In the genomic region with DNA sequence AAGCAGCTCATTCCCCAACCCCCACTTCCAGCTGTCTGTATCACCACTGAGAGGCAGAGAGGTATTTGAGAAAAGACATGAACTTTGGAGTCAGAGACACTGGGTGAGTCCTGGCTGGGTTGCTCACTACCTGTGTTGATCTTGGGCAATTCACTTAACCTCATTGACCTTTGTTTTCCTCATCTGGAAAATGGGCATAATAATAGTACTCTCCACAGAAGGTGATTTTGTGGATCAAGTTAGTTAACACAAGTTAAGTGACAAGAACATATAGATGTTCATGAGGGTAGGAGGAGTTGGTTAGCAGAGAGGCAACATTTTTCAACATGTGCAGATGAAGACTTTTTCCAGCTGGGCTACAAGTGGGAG, we compare ENCODE assay signal across 17 cellular contexts. TPM values are rescaled to one million over a fixed set of nuclear protein-coding genes. Genes with fewer than 3 reads are reported as not detected.
DNase-seq lines count a peak whose midpoint lies in the region; ATAC-seq, FAIRE-seq and TF ChIP-seq lines count a peak whose summit lies in the region.
"Had no signal": no experiment of that assay in that cellular context is flagged by ENCODE, and none has a peak within 500 bp of the region (broad histone marks: within the 10 kb centered on the region; RNA-seq: fewer than 3 reads in every experiment).

No MANE protein-coding gene starts in this region.

- ATAC-seq in HepG2 (no peak), right lobe of liver (no peak), WTC11 (no peak)
- ATAC-seq in stimulated activated memory B cell treated with anti-CD40 and anti-IgM and Interleukin-4, amounts not matched to agents 10 μg/mL and 1 μg/mL and 100 μg/mL, for 72 hours, result no peak

- 0 out of 2 replicates have a peak overlapping the region, but pooled peaks have one; percentile 43 for H3K27ac Mint-ChIP-seq in WTC11
- H3K27ac Mint-ChIP-seq in glutamatergic neuron (ENCODE audit: unreplicated experiment), result peak overlapping the region; percentile 95
- peak overlapping the region; percentile 51 for H3K27ac Mint-ChIP-seq in stimulated activated memory B cell treated with anti-CD40 and anti-IgM and Interleukin-4, amounts not matched to agents 10 μg/mL and 1 μg/mL and 100 μg/mL, for 72 hours

- TF ChIP-seq CTCF in HepG2 (CRISPR knock-in tag; IDR thresholded peaks at IDR 0.05) (no peak), right lobe of liver (IDR thresholded peaks at IDR 0.05) (no peak), WTC11 (IDR thresholded peaks at IDR 0.05) (no peak), glutamatergic neuron (IDR thresholded peaks at IDR 0.05; ENCODE audit: partially characterized antibody, unreplicated experiment) (no peak), PC-9 (conservative IDR thresholded peaks at IDR 0.05) (no peak), MM.1S (IDR thresholded peaks at IDR 0.05; ENCODE audit: low read length) (no peak)

- H3K9me3 Mint-ChIP-seq in WTC11, result no peaks in the 10 kb centered on the region
- H3K9me3 Mint-ChIP-seq in glutamatergic neuron (ENCODE audit: unreplicated experiment), result peaks cover 14% of the 10 kb centered on the region
- no peaks in the 10 kb centered on the region for H3K9me3 Mint-ChIP-seq in stimulated activated memory B cell treated with anti-CD40 and anti-IgM and Interleukin-4, amounts not matched to agents 10 μg/mL and 1 μg/mL and 100 μg/mL, for 72 hours

- H4K20me1 ChIP-seq in HepG2 (ENCODE audit: insufficient read depth, low read length) (no peaks in the 10 kb centered on the region), PC-9 (ENCODE audit: insufficient read depth) (no peaks in the 10 kb centered on the region), MM.1S (ENCODE audit: insufficient read depth, low read length) (no peaks in the 10 kb centered on the region)

- CTCF ChIA-PET in HepG2 (lab: Yijun Ruan, JAX; ENCODE audit: low intra/inter-chr PET ratio, low total read pairs), result no interaction called here
- CTCF ChIA-PET in WTC11 (lab: Charles Lee), result interaction anchor here (0.6 to 4.2 kb wide), 6 partner anchors 19 to 1999 kb away, joined by 3 to 38 read pairs (median 5); no protein-coding TSS in a partner anchor
- CTCF ChIA-PET in PC-9 (lab: Charles Lee), result no interaction called here

- no peak for TF ChIP-seq POLR2A in HepG2 (IDR thresholded peaks at IDR 0.05; ENCODE audit: insufficient read depth in 1 of 2, low read depth in 2 of 2, low read length in 2 of 2)
- TF ChIP-seq POLR2A in right lobe of liver (IDR thresholded peaks at IDR 0.05), result no peak

- H3K27me3 ChIP-seq in HepG2 (ENCODE audit: control insufficient read depth in 1 of 2, insufficient read depth in 2 of 2, low read length in 2 of 2) (peaks cover 8 to 28% of the 10 kb centered on the region in 2 experiments; a peak in 4 of 5 replicates), right lobe of liver (no peaks in the 10 kb centered on the region), PC-9 (ENCODE audit: insufficient read depth, low read depth) (no peaks in the 10 kb centered on the region), MM.1S (replicated peaks; ENCODE audit: insufficient read depth, low read length) (peaks cover 12% of the 10 kb centered on the region; the same call in 1 of the 2 replicates)
- H3K27me3 ChIP-seq: BLaER1 had no signal

- intact Hi-C loops in HepG2 (cut with micrococcal nuclease; ENCODE audit: unreplicated experiment), result no loop called here
- intact Hi-C loops in right lobe of liver (cut with DNase I), result no loop called here
- intact Hi-C loops in PC-9 (cut with micrococcal nuclease; ENCODE audit: unreplicated experiment), result no loop called here

- no peak overlapping the region for H3K4me3 Mint-ChIP-seq in WTC11
- peak overlapping the region; percentile 58 for H3K4me3 Mint-ChIP-seq in glutamatergic neuron (ENCODE audit: unreplicated experiment)
- H3K4me3 Mint-ChIP-seq in stimulated activated memory B cell treated with anti-CD40 and anti-IgM and Interleukin-4, amounts not matched to agents 10 μg/mL and 1 μg/mL and 100 μg/mL, for 72 hours, result no peak overlapping the region
- H3K4me3 Mint-ChIP-seq: CD8-positive, alpha-beta memory T cell had no signal

- BruUV-seq in HepG2 (replicated peaks; lab: Mats Ljungman, UMichigan) (no TSS peak), PC-9 (replicated peaks; lab: Mats Ljungman, UMichigan) (no TSS peak)

- H3K36me3 Mint-ChIP-seq in WTC11 (no peaks in the 10 kb centered on the region), glutamatergic neuron (ENCODE audit: unreplicated experiment) (no peaks in the 10 kb centered on the region)
- H3K36me3 Mint-ChIP-seq in stimulated activated memory B cell treated with anti-CD40 and anti-IgM and Interleukin-4, amounts not matched to agents 10 μg/mL and 1 μg/mL and 100 μg/mL, for 72 hours, result peaks cover 9% of the 10 kb centered on the region

- H3F3A ChIP-seq in PC-9 (ENCODE audit: insufficient read depth, low read depth) (peaks cover 17% of the 10 kb centered on the region), MM.1S (ENCODE audit: insufficient read depth, low read length) (no peaks in the 10 kb centered on the region)

- POLR2A ChIA-PET in HepG2 (lab: Yijun Ruan, JAX), result no interaction called here
- POLR2A ChIA-PET in WTC11 (lab: Charles Lee), result no interaction called here
- POLR2A ChIA-PET in PC-9 (lab: Charles Lee; ENCODE audit: unreplicated experiment), result no interaction called here

- H3K27ac ChIP-seq in HepG2 (ENCODE audit: extremely low read length, insufficient read depth, low read length), result no peak overlapping the region
- H3K27ac ChIP-seq in right lobe of liver, result no peak overlapping the region
- H3K27ac ChIP-seq in PC-9, result no peak overlapping the region
- no peak overlapping the region for H3K27ac ChIP-seq in MM.1S (ENCODE audit: low read length)
- H3K27ac ChIP-seq: GM23248 had no signal

- H3K4me2 ChIP-seq in HepG2 (ENCODE audit: low read depth, low read length), result no peak overlapping the region
- no peak overlapping the region for H3K4me2 ChIP-seq in PC-9
- no peak overlapping the region for H3K4me2 ChIP-seq in MM.1S (ENCODE audit: low read depth, low read length)

- peaks cover 72% of the 10 kb centered on the region for H3K4me1 Mint-ChIP-seq in WTC11
- peaks cover 39% of the 10 kb centered on the region for H3K4me1 Mint-ChIP-seq in glutamatergic neuron (ENCODE audit: low read depth, unreplicated experiment)
- peaks cover 26% of the 10 kb centered on the region for H3K4me1 Mint-ChIP-seq in stimulated activated memory B cell treated with anti-CD40 and anti-IgM and Interleukin-4, amounts not matched to agents 10 μg/mL and 1 μg/mL and 100 μg/mL, for 72 hours

- H3K9me2 ChIP-seq in PC-9 (ENCODE audit: insufficient read depth), result no peaks in the 10 kb centered on the region
- H3K9me2 ChIP-seq in MM.1S (replicated peaks; ENCODE audit: insufficient read depth, low read length), result no peaks in the 10 kb centered on the region

- H3K79me2 ChIP-seq in HepG2 (ENCODE audit: insufficient read depth, low read length) (no peaks in the 10 kb centered on the region), PC-9 (ENCODE audit: low read depth) (no peaks in the 10 kb centered on the region), MM.1S (ENCODE audit: low read length) (no peaks in the 10 kb centered on the region)

- peaks cover 5% of the 10 kb centered on the region; the same call in 1 of the 2 replicates for H3K4me1 ChIP-seq in HepG2 (ENCODE audit: insufficient read depth, low read length)
- H3K4me1 ChIP-seq in right lobe of liver, result peaks cover 0 to 4% (median 0%) of the 10 kb centered on the region in 4 donors
- H3K4me1 ChIP-seq in PC-9 (replicated peaks; ENCODE audit: insufficient read depth), result no peaks in the 10 kb centered on the region
- H3K4me1 ChIP-seq in MM.1S (ENCODE audit: low read length), result peaks cover 13% of the 10 kb centered on the region
- H3K4me1 ChIP-seq: Caco-2 had no signal

- H3K4me3 ChIP-seq in HepG2 (replicated peaks in 1 of 3; ENCODE audit: insufficient read depth in 1 of 3, low read depth in 2 of 3, low read length in 3 of 3) (no peak overlapping the region), right lobe of liver (no peak overlapping the region), PC-9 (no peak overlapping the region), MM.1S (ENCODE audit: low read length) (no peak overlapping the region)
- H3K4me3 ChIP-seq: BLaER1, GM23248 had no signal

- TF ChIP-seq RAD21 in HepG2 (CRISPR knock-in tag; IDR thresholded peaks at IDR 0.05), result no peak

- H3K9ac ChIP-seq in HepG2 (ENCODE audit: insufficient read depth, low read depth, low read length) (no peak overlapping the region), MM.1S (ENCODE audit: low read length) (no peak overlapping the region)
- H3K9ac ChIP-seq: BLaER1, GM23248 had no signal

- H3K9me3 ChIP-seq in HepG2 (ENCODE audit: low read length), result no peaks in the 10 kb centered on the region
- H3K9me3 ChIP-seq in right lobe of liver, result no peaks in the 10 kb centered on the region
- no peaks in the 10 kb centered on the region for H3K9me3 ChIP-seq in PC-9 (ENCODE audit: insufficient read depth, low read depth)
- no peaks in the 10 kb centered on the region for H3K9me3 ChIP-seq in MM.1S (replicated peaks; ENCODE audit: insufficient read depth, low read length)
- H3K9me3 ChIP-seq: BLaER1, Caco-2 had no signal

- in situ Hi-C loops in HepG2 (cut with HindIII; ENCODE audit: extremely low pct_ligation_motif_present, low pct_unique_long_range_greater_than_20kb), result no loop called here

- no peaks in the 10 kb centered on the region for H3K36me3 ChIP-seq in HepG2 (replicated peaks in 1 of 2; ENCODE audit: control insufficient read depth in 1 of 2, insufficient read depth in 2 of 2, low read length in 2 of 2)
- peaks cover 0 to 4% (median 0%) of the 10 kb centered on the region in 4 donors for H3K36me3 ChIP-seq in right lobe of liver
- 0 out of 2 replicates have a peak, but pooled peaks cover 2% of the 10 kb centered on the region for H3K36me3 ChIP-seq in PC-9 (ENCODE audit: low read depth)
- H3K36me3 ChIP-seq in MM.1S (replicated peaks; ENCODE audit: insufficient read depth, low read length), result no peaks in the 10 kb centered on the region
- H3K36me3 ChIP-seq: BLaER1 had no signal

- no peak for FAIRE-seq in HepG2 (lab: Jason Lieb, UNC)
- FAIRE-seq: GM18507 had no signal

- DNase-seq in HepG2 (ENCODE audit: low spot score) (no peak), right lobe of liver (no peak), WTC11 (ENCODE audit: low spot score) (no peak), glutamatergic neuron (no peak), PC-9 (no peak), MM.1S (no peak), HT-29 (ENCODE audit: low spot score) (no peak)
- DNase-seq: AML-193; CD8-positive, alpha-beta memory T cell; GM23248; H7; KBM-7 had no signal

- H2AFZ ChIP-seq in HepG2 (ENCODE audit: low read length) (no peak overlapping the region), PC-9 (no peak overlapping the region), MM.1S (ENCODE audit: low read length) (no peak overlapping the region)
- H2AFZ ChIP-seq: GM23248 had no signal

- no peak for TF ChIP-seq EP300 in HepG2 (IDR thresholded peaks at IDR 0.05; ENCODE audit: low read depth in 2 of 2, low read length in 2 of 2)
- no peak for TF ChIP-seq EP300 in HepG2 (CRISPR knock-in tag; IDR thresholded peaks at IDR 0.05; ENCODE audit: borderline replicate concordance)

- H3K27me3 Mint-ChIP-seq in WTC11 (ENCODE audit: low read depth) (peaks cover 8% of the 10 kb centered on the region), glutamatergic neuron (ENCODE audit: unreplicated experiment) (peaks cover 23% of the 10 kb centered on the region)
- peaks cover 16% of the 10 kb centered on the region for H3K27me3 Mint-ChIP-seq in stimulated activated memory B cell treated with anti-CD40 and anti-IgM and Interleukin-4, amounts not matched to agents 10 μg/mL and 1 μg/mL and 100 μg/mL, for 72 hours

RNA-seq across cellular contexts. Expression of a gene that starts 17.1 kb away (rescaled TPM):
- total RNA-seq in HepG2 (2016; rRNA removed; fragmentation: Illumina TruSeq; extraction: Trizol) (not detected in 2 replicates), right lobe of liver (not detected), WTC11 (2021) (0.13 to 0.30 TPM (median 0.25 TPM) in 3 replicates), glutamatergic neuron (ENCODE audit: unreplicated experiment) (not detected), PC-9 (2021) (not detected in 2 replicates)
- total RNA-seq in HepG2 (2016; cell fraction: cytosol; rRNA removed; fragmentation: Illumina TruSeq; extraction: Trizol; ENCODE audit: low read depth), result not detected in 2 replicates
- total RNA-seq in HepG2 (2016; cell fraction: insoluble cytoplasmic fraction; rRNA removed; fragmentation: Illumina TruSeq; extraction: Trizol), result not detected in 2 replicates
- not detected in 2 replicates for total RNA-seq in HepG2 (2016; cell fraction: membrane; rRNA removed; fragmentation: Illumina TruSeq; extraction: Trizol)
- not detected in 2 replicates for total RNA-seq in HepG2 (2016; cell fraction: nucleus; rRNA removed; fragmentation: Illumina TruSeq; extraction: Trizol)
- not detected in 2 replicates for polyA plus RNA-seq in HepG2 (2011; rRNA removed)
- not detected in 2 replicates for polyA plus RNA-seq in HepG2 (2011; cell fraction: cytosol; rRNA removed)
- polyA plus RNA-seq in HepG2 (2011; cell fraction: nucleus; rRNA removed), result not detected in 2 replicates
- not detected in 2 replicates for polyA plus RNA-seq in HepG2 (2012)
- not detected in 2 replicates for polyA plus RNA-seq in HepG2 (2016; cell fraction: cytosol; fragmentation: Illumina TruSeq; extraction: Trizol; ENCODE audit: low read depth)
- not detected in 2 replicates for polyA plus RNA-seq in HepG2 (2016; cell fraction: insoluble cytoplasmic fraction; fragmentation: Illumina TruSeq; extraction: Trizol; ENCODE audit: low read depth)
- polyA plus RNA-seq in HepG2 (2016; cell fraction: membrane; fragmentation: Illumina TruSeq; extraction: Trizol; ENCODE audit: low read depth), result not detected in 2 replicates
- polyA plus RNA-seq in HepG2 (2016; cell fraction: nucleus; fragmentation: Illumina TruSeq; extraction: Trizol; ENCODE audit: insufficient read depth, low read depth), result not detected in 2 replicates
- polyA minus RNA-seq in HepG2 (2011; rRNA and poly(A)+ RNA removed; ENCODE audit: low replicate concordance), result not detected in 2 replicates
- polyA minus RNA-seq in HepG2 (2011; cell fraction: cytosol; rRNA and poly(A)+ RNA removed), result not detected in 2 replicates
- polyA minus RNA-seq in HepG2 (2011; cell fraction: nucleus; rRNA and poly(A)+ RNA removed), result not detected in 2 replicates
- not detected in 2 replicates for total RNA-seq in HT-29 (2014; rRNA removed; shearing (Covaris generic))
- total RNA-seq: Caco-2; CD8-positive, alpha-beta memory T cell; Daoy; GM23248 had no signal
- polyA plus RNA-seq: CD8-positive, alpha-beta memory T cell; GM23248 had no signal

RNA-seq across cellular contexts. Expression of a gene that starts 21.5 kb away (rescaled TPM):
- total RNA-seq in HepG2 (2016; rRNA removed; fragmentation: Illumina TruSeq; extraction: Trizol), result 5.8 and 8.5 TPM in 2 replicates
- 0.81 and 1.4 TPM in 2 replicates for total RNA-seq in HepG2 (2016; cell fraction: cytosol; rRNA removed; fragmentation: Illumina TruSeq; extraction: Trizol; ENCODE audit: low read depth)
- total RNA-seq in HepG2 (2016; cell fraction: insoluble cytoplasmic fraction; rRNA removed; fragmentation: Illumina TruSeq; extraction: Trizol), result 5.7 and 7.6 TPM in 2 replicates
- 4.0 and 4.1 TPM in 2 replicates for total RNA-seq in HepG2 (2016; cell fraction: membrane; rRNA removed; fragmentation: Illumina TruSeq; extraction: Trizol)
- total RNA-seq in HepG2 (2016; cell fraction: nucleus; rRNA removed; fragmentation: Illumina TruSeq; extraction: Trizol), result 8.1 and 8.4 TPM in 2 replicates
- polyA plus RNA-seq in HepG2 (2011; rRNA removed), result 4.2 and 4.6 TPM in 2 replicates
- polyA plus RNA-seq in HepG2 (2011; cell fraction: cytosol; rRNA removed), result 2.6 and 3.2 TPM in 2 replicates
- polyA plus RNA-seq in HepG2 (2011; cell fraction: nucleus; rRNA removed), result 4.0 and 5.1 TPM in 2 replicates
- polyA plus RNA-seq in HepG2 (2012), result 4.8 and 4.9 TPM in 2 replicates
- 0.11 and 0.12 TPM in 2 replicates for polyA plus RNA-seq in HepG2 (2016; cell fraction: cytosol; fragmentation: Illumina TruSeq; extraction: Trizol; ENCODE audit: low read depth)
- polyA plus RNA-seq in HepG2 (2016; cell fraction: insoluble cytoplasmic fraction; fragmentation: Illumina TruSeq; extraction: Trizol; ENCODE audit: low read depth), result 6.3 and 6.4 TPM in 2 replicates
- polyA plus RNA-seq in HepG2 (2016; cell fraction: membrane; fragmentation: Illumina TruSeq; extraction: Trizol; ENCODE audit: low read depth), result 0.88 and 1.1 TPM in 2 replicates
- polyA plus RNA-seq in HepG2 (2016; cell fraction: nucleus; fragmentation: Illumina TruSeq; extraction: Trizol; ENCODE audit: insufficient read depth, low read depth), result 7.2 and 7.6 TPM in 2 replicates
- 11.8 and 25.1 TPM in 2 replicates for polyA minus RNA-seq in HepG2 (2011; rRNA and poly(A)+ RNA removed; ENCODE audit: low replicate concordance)
- polyA minus RNA-seq in HepG2 (2011; cell fraction: cytosol; rRNA and poly(A)+ RNA removed), result 6.7 and 7.9 TPM in 2 replicates
- polyA minus RNA-seq in HepG2 (2011; cell fraction: nucleus; rRNA and poly(A)+ RNA removed), result 14.3 and 14.7 TPM in 2 replicates
- 1 to 10 TPM; 4.9 to 7.8 (median 6.5) TPM for total RNA-seq in right lobe of liver
- total RNA-seq in WTC11 (2021), result 21.3 to 26.0 TPM (median 22.1 TPM) in 3 replicates
- 39.0 TPM for total RNA-seq in glutamatergic neuron (ENCODE audit: unreplicated experiment)
- total RNA-seq in PC-9 (2021), result 22.1 and 26.2 TPM in 2 replicates
- total RNA-seq in HT-29 (2014; rRNA removed; shearing (Covaris generic)), result 8.9 and 9.5 TPM in 2 replicates

Comparison
In these comparisons a context has a peak if more than half of its experiments do, and no peak if none do; other contexts are left out.
1. H3K27ac Mint-ChIP-seq: peak in every context shown above with its lines; median percentile 95 in glutamatergic neuron; 51 in stimulated activated memory B cell treated with anti-CD40 and anti-IgM and Interleukin-4, amounts not matched to agents 10 μg/mL and 1 μg/mL and 100 μg/mL, for 72 hours; 43 in WTC11.